In the genomic region with DNA sequence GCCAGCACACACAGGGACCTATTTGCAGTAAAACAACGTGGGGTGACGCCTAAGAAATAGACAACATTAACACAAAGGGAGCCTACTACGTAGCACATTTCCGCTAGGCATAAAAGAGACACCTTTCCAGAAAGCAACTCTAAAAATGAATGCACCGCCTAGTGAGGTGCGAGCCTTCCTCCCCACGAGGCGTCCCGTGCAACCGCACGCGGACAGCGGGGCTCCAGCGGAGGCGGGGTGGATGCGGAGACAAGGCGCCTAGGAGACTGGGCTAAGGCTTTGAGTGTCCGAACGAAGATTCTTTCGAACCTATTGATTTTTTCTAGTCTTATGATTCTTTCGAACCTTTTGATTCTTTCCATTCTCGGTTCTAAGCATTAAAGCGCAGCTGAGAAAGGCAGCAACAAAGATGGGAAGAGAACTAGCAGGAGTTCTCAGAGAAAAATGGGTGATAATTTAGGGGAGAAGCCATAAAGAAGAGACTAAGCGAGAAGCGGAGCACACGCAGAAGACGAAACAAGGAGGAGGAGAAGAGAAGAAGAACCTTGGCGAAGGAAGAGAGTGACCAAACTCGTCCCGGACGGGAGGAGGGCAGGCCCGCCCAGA, we compare ENCODE assay signal across 8 cellular contexts. TPM values are rescaled to one million over a fixed set of nuclear protein-coding genes. Genes with fewer than 3 reads are reported as not detected.
A peak's percentile ranks its signal among the peaks of the same experiment; 100 is the strongest.
DNase-seq lines count a peak whose midpoint lies in the region; ATAC-seq and TF ChIP-seq lines count a peak whose summit lies in the region.

No MANE protein-coding gene starts in this region.

- peaks cover 36% of the 10 kb centered on the region for H3K79me2 ChIP-seq in mammary epithelial cell (ENCODE audit: insufficient read depth, low read length)

- H3K4me1 ChIP-seq in mammary epithelial cell (ENCODE audit: insufficient read depth, low read length) = peaks cover 24% of the 10 kb centered on the region

- peak overlapping the region; percentile 98 for H2AFZ ChIP-seq in mammary epithelial cell (ENCODE audit: low read depth, low read length)

- intact Hi-C loops in mammary epithelial cell (cut with micrococcal nuclease) = no loop called here

- no peak for TF ChIP-seq CTCF in mammary epithelial cell (conservative IDR thresholded peaks at IDR 0.05 in 1 of 2, IDR thresholded peaks at IDR 0.05 in 1 of 2; ENCODE audit: extremely low read depth in 1 of 2, insufficient read depth in 1 of 2, low read depth in 1 of 2, low read length in 2 of 2)

- H3K36me3 ChIP-seq in mammary epithelial cell (ENCODE audit: insufficient read depth, low read length) = no peaks in the 10 kb centered on the region

- WGBS in mammary epithelial cell (ENCODE audit: low coverage, missing lambda C conversion rate) = 8% methylated on average over 32 of the region's 32 CpGs

- dilution Hi-C loops in mammary epithelial cell (cut with HindIII; ENCODE audit: low sequenced_read_pairs) = loop anchor here (5.0 kb wide), 1 partner anchor 36 kb away; no protein-coding TSS in a partner anchor

- peak overlapping the region; percentile 83 for H3K4me3 Mint-ChIP-seq in T-helper 2 cell treated with Interferon-gamma antibody and Interleukin-4, amounts not matched to agents 5 μg/mL and 100 μg/mL, for 36 hours

- H3K27me3 Mint-ChIP-seq in T-helper 2 cell treated with Interferon-gamma antibody and Interleukin-4, amounts not matched to agents 5 μg/mL and 100 μg/mL, for 36 hours (ENCODE audit: low read depth) = no peaks in the 10 kb centered on the region

- BruUV-seq in mammary epithelial cell (replicated peaks; lab: Mats Ljungman, UMichigan) = TSS peak; percentile 49

- in situ Hi-C loops in mammary epithelial cell (cut with MboI; ENCODE audit: low sequenced_read_pairs in 2 of 2) = no loop called here

- CTCF ChIA-PET in mammary epithelial cell (lab: Charles Lee; ENCODE audit: low non-redundant PET) = no interaction called here

- peak overlapping the region; percentile 78 for H3K27ac Mint-ChIP-seq in T-helper 2 cell treated with Interferon-gamma antibody and Interleukin-4, amounts not matched to agents 5 μg/mL and 100 μg/mL, for 36 hours

- H3K9ac ChIP-seq in mammary epithelial cell (ENCODE audit: insufficient read depth, low read length) = peak overlapping the region; percentile 45

- DNase-seq in NCI-H748 (lab: John Stamatoyannopoulos, UW; ENCODE audit: unreplicated experiment) (peak; percentile 56), NCI-H748 treated with DMSO at 0.1 percent for 48 hours (lab: John Stamatoyannopoulos, UW) (no peak), mammary epithelial cell (no peak), left kidney (ENCODE audit: low read depth, low spot score) (peak; percentile 73)
- DNase-seq in T-helper 2 cell treated with Interferon-gamma antibody and Interleukin-4, amounts not matched to agents 5 μg/mL and 100 μg/mL, for 36 hours (ENCODE audit: low spot score) = peak; percentile 47
- peak in 2 of 3 experiments; percentile 27 to 34 for DNase-seq in stimulated activated CD4-positive, alpha-beta T cell treated with anti-CD3 and anti-CD28 coated beads, TNF-alpha, amount 100 ng/mL, for 4 hours (ENCODE audit: low read depth in 3 of 3)

- no peaks in the 10 kb centered on the region for H3K9me3 Mint-ChIP-seq in T-helper 2 cell treated with Interferon-gamma antibody and Interleukin-4, amounts not matched to agents 5 μg/mL and 100 μg/mL, for 36 hours

- no peaks in the 10 kb centered on the region for H3K27me3 ChIP-seq in mammary epithelial cell (ENCODE audit: insufficient read depth, low read length)

- H3K4me1 Mint-ChIP-seq in T-helper 2 cell treated with Interferon-gamma antibody and Interleukin-4, amounts not matched to agents 5 μg/mL and 100 μg/mL, for 36 hours (ENCODE audit: low read depth) = peaks cover 48% of the 10 kb centered on the region

- no peaks in the 10 kb centered on the region for H3K36me3 Mint-ChIP-seq in T-helper 2 cell treated with Interferon-gamma antibody and Interleukin-4, amounts not matched to agents 5 μg/mL and 100 μg/mL, for 36 hours (ENCODE audit: low read depth)

- peak overlapping the region; percentile 13 for H3K27ac ChIP-seq in mammary epithelial cell (ENCODE audit: insufficient read depth, low read depth, low read length)

- ATAC-seq in HG02938 (IDR thresholded peaks at IDR 0.05; ENCODE audit: unreplicated experiment) (no peak), HG03280 (IDR thresholded peaks at IDR 0.05; ENCODE audit: unreplicated experiment) (no peak)

- no peaks in the 10 kb centered on the region for H3K9me3 ChIP-seq in mammary epithelial cell (replicated peaks; ENCODE audit: insufficient read depth, low read length)

- H3K4me2 ChIP-seq in mammary epithelial cell (ENCODE audit: insufficient read depth, low read depth, low read length) = peak overlapping the region; percentile 92

- H3K4me3 ChIP-seq in mammary epithelial cell (replicated peaks in 1 of 3; ENCODE audit: insufficient read depth in 1 of 3, low read depth in 2 of 3, low read length in 3 of 3) = peak overlapping the region; percentile 47 to 89 (median 76)

- H4K20me1 ChIP-seq in mammary epithelial cell (ENCODE audit: insufficient read depth, low read length) = no peaks in the 10 kb centered on the region

RNA-seq across cellular contexts. Expression of a gene that starts 0.4 kb away (rescaled TPM):
- 100 to 1,000 TPM in 1 of 2 donors, 10 to 100 TPM in 1; 56.0 to 136 TPM for total RNA-seq in mammary epithelial cell
- polyA plus RNA-seq in mammary epithelial cell = 23.6 TPM
- polyA minus RNA-seq in mammary epithelial cell = 124 TPM

RNA-seq across cellular contexts. Expression of a gene that starts 44.4 kb away (rescaled TPM):
- not detected for total RNA-seq in mammary epithelial cell
- not detected for polyA plus RNA-seq in mammary epithelial cell
- polyA minus RNA-seq in mammary epithelial cell = not detected

Comparison
In these comparisons a context has a peak if more than half of its experiments do, and no peak if none do; other contexts are left out.
1. DNase-seq: peak in NCI-H748 (single experiment), T-helper 2 cell treated with Interferon-gamma antibody and Interleukin-4, amounts not matched to agents 5 μg/mL and 100 μg/mL, for 36 hours (single experiment), left kidney (single experiment) and stimulated activated CD4-positive, alpha-beta T cell treated with anti-CD3 and anti-CD28 coated beads, TNF-alpha, amount 100 ng/mL, for 4 hours (2 of 3); none in NCI-H748 treated with DMSO at 0.1 percent for 48 hours (single experiment) and mammary epithelial cell (single experiment).